Comparison of ENCODE assay signal across 8 cellular contexts in the genomic region with DNA sequence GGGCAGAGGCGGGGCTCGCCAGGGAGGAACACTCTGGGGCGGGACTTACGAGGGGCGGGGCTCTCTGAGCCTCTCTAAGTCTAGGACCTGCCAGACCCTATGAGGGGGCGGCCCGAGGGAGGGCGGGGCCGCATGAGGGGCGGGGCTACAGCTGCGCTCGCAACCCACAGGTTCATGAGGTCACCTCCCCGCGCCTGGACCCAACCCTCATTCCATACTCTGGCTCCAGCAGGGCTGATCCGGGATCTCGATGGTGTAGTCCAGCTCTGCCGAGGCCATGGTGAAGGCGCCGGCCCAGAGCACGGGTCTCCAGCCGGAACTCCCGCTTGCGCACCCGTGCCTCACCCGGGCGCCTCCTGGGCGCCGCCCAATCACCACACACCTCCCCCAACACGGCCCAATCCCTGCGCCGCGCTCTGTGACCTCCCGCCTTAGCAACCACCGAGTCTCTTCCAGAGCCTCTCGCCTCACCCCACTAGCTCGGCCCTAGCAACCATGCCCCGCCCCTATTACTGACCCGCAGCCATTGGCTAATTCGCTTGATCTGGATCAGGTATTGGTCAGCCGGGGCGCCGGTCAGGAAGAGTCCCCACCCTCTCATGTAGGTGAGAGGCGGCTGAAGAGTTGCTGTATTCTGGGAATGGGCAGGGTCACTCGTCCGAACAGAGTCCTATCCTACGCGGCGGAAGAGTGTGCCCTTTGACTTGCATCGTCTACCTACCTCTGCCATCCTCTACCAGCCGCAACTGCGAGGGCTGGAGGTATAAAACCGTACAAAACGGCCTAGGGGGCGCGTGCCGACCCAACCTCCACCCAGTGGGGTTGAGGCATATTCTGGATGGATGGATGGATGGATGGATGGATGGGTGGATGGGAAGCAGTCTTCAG. TPM values are rescaled to one million over a fixed set of nuclear protein-coding genes. Genes with fewer than 3 reads are reported as not detected.
DNase-seq lines count a peak whose midpoint lies in the region; ATAC-seq, FAIRE-seq and TF ChIP-seq lines count a peak whose summit lies in the region.

ARMH1 (plus strand) TSS at position 602 of the 888 bp plus-strand sequence. CDS start 14,984 bp downstream, outside the sequence.
TMEM53 (minus strand) TSS at position 369 of the 888 bp plus-strand sequence; CDS start at position 279, 90 bp downstream.

- H3K27ac ChIP-seq in body of pancreas, result peak within 1 kb of the TSS; percentile 90 to 99 (median 98)

- H3K36me3 ChIP-seq in body of pancreas (replicated peaks in 1 of 2; ENCODE audit: insufficient read depth in 1 of 2, low read depth in 2 of 2), result no peaks in the 10 kb centered on the region

- WGBS in body of pancreas, 2 donors, result 1 to 2% methylated on average over 27 to 56 of the region's 56 CpGs

- peak; percentile 80 for FAIRE-seq in TTC549 (lab: Jason Lieb, UNC)

- TF ChIP-seq CTCF in body of pancreas (IDR thresholded peaks at IDR 0.05), result no peak

- H3K4me1 ChIP-seq in body of pancreas, result peaks cover 40% of the 10 kb centered on the region

- DNase-seq in 8988T (peak; percentile 67), NCI-H2081 treated with DMSO at 0.1 percent for 48 hours (lab: John Stamatoyannopoulos, UW) (peak; percentile 99), body of pancreas (peak; percentile 99 to 100 (median 100)), iPS DF 19.7 (ENCODE audit: low read depth, low spot score) (peak; percentile 96), sciatic nerve (ENCODE audit: low spot score) (peak; percentile 99)

- H3K27me3 ChIP-seq in body of pancreas, result no peaks in the 10 kb centered on the region

- ATAC-seq in GM18519 (IDR thresholded peaks at IDR 0.05; ENCODE audit: low FRiP score, unreplicated experiment) (peak; percentile 87), HG03045 (IDR thresholded peaks at IDR 0.05; ENCODE audit: unreplicated experiment) (peak; percentile 92), body of pancreas (peak; percentile 95), sciatic nerve (peak; percentile 98)

- no peaks in the 10 kb centered on the region for H3K9me3 ChIP-seq in body of pancreas

- peak within 1 kb of the TSS; percentile 32 to 57 for H3K4me3 ChIP-seq in body of pancreas

- peak; percentile 59 to 91 (median 89) for TF ChIP-seq POLR2A in body of pancreas (IDR thresholded peaks at IDR 0.05)

- intact Hi-C loops in body of pancreas (cut with DNase I), result no loop called here
- intact Hi-C loops in sciatic nerve (cut with DNase I), result no loop called here

RNA-seq across cellular contexts. Expression of gene ARMH1, which starts in this region (rescaled TPM):
- total RNA-seq in body of pancreas, result 1 to 10 TPM in 1 of 2 donors, not detected in 1; 1.0 TPM
- 3.9 TPM for total RNA-seq in sciatic nerve

RNA-seq across cellular contexts. Expression of gene TMEM53, which starts in this region (rescaled TPM):
- 1 to 10 TPM; 6.2 to 7.6 TPM for total RNA-seq in body of pancreas
- total RNA-seq in sciatic nerve, result 12.5 TPM

Comparison
In these comparisons a context has a peak if more than half of its experiments do, and no peak if none do; other contexts are left out.
1. Peak in every context shown above with its lines: DNase-seq, ATAC-seq, H3K4me3 ChIP-seq and H3K27ac ChIP-seq.